8 cellular contexts compared by ENCODE assay signal in genomic region chr7:30135271-30135550, GRCh38. TPM values are rescaled to one million over a fixed set of nuclear protein-coding genes. Genes with fewer than 3 reads are reported as not detected.
A peak's percentile ranks its signal among the peaks of the same experiment; 100 is the strongest.
DNase-seq lines count a peak whose midpoint lies in the region; ATAC-seq, FAIRE-seq and TF ChIP-seq lines count a peak whose summit lies in the region.

No MANE protein-coding gene starts in this region.

- H3K9ac ChIP-seq in HUES48 (ENCODE audit: low read depth, low read length) (peak overlapping the region; percentile 18; the same call in 1 of the 2 replicates), neural cell (ENCODE audit: low read length) (peak overlapping the region; percentile 93)

- TF ChIP-seq POLR2A in GM12892 (IDR thresholded peaks at IDR 0.05; ENCODE audit: low read depth, low read length), result no peak

- H3K9me2 ChIP-seq in neural cell (ENCODE audit: insufficient read depth, low read length), result no peaks in the 10 kb centered on the region

- H3K4me3 ChIP-seq in GM06990 (replicated peaks; ENCODE audit: low read depth, low read length) (peak overlapping the region; percentile 81), HUES48 (ENCODE audit: low read depth, low read length) (peak overlapping the region; percentile 85), neural cell (ENCODE audit: low read length) (peak overlapping the region; percentile 99)

- DNase-seq in GM06990 (ENCODE audit: extremely low read depth, insufficient read length) (no peak), GM12892 (ENCODE audit: insufficient read length) (no peak), NCI-H2029 treated with DMSO at 0.1 percent for 48 hours (lab: John Stamatoyannopoulos, UW) (no peak), left lobe of liver (ENCODE audit: low spot score) (no peak), dermis blood vessel endothelial cell (no peak)

- no peak overlapping the region for H2AFZ ChIP-seq in neural cell (ENCODE audit: low read depth, low read length)

- H3F3A ChIP-seq in neural cell (ENCODE audit: insufficient read depth, low read length, poor library complexity, severe bottlenecking), result no peaks in the 10 kb centered on the region

- peaks cover 24% of the 10 kb centered on the region for H3K79me2 ChIP-seq in neural cell (replicated peaks; ENCODE audit: insufficient read depth, low read length)

- H3K9me3 ChIP-seq in HUES48 (ENCODE audit: control insufficient read depth, insufficient read depth, low read length) (no peaks in the 10 kb centered on the region), neural cell (ENCODE audit: low read length) (no peaks in the 10 kb centered on the region)

- TF ChIP-seq EP300 in neural cell (conservative IDR thresholded peaks at IDR 0.05; ENCODE audit: poor library complexity, severe bottlenecking), result no peak

- ATAC-seq in left lobe of liver, result no peak

- H3K4me1 ChIP-seq in HUES48 (ENCODE audit: control insufficient read depth, insufficient read depth, low read length), result peaks cover 8% of the 10 kb centered on the region; the same call in 1 of the 2 replicates

- H3K27me3 ChIP-seq in GM06990 (replicated peaks; ENCODE audit: control insufficient read depth, insufficient read depth, low read length) (peaks cover 1% of the 10 kb centered on the region; the same call in 1 of the 2 replicates), HUES48 (ENCODE audit: control insufficient read depth, insufficient read depth, low read length) (peaks cover 28% of the 10 kb centered on the region), neural cell (ENCODE audit: insufficient read depth, low read depth, low read length) (no peaks in the 10 kb centered on the region)

- TF ChIP-seq CTCF in GM06990 (IDR thresholded peaks at IDR 0.05; ENCODE audit: insufficient read depth, low read length, poor library complexity, severe bottlenecking) (no peak), neural cell (IDR thresholded peaks at IDR 0.05; ENCODE audit: poor library complexity, severe bottlenecking) (no peak)

- no peaks in the 10 kb centered on the region for H4K20me1 ChIP-seq in neural cell (ENCODE audit: insufficient read depth)

- peak overlapping the region; percentile 8 for H3K27ac ChIP-seq in HUES48 (ENCODE audit: low read depth, low read length)
- H3K27ac ChIP-seq in cingulate gyrus (ENCODE audit: low read depth, low read length), result peak overlapping the region; percentile 92
- peak overlapping the region; percentile 78 for H3K27ac ChIP-seq in neural cell (ENCODE audit: low read length)

- no peak overlapping the region for H3K4me2 ChIP-seq in neural cell (ENCODE audit: low read length)

- no peak for FAIRE-seq in GM12892 (lab: Jason Lieb, UNC)

- H3K36me3 ChIP-seq in GM06990 (ENCODE audit: control insufficient read depth, insufficient read depth, low read length) (no peaks in the 10 kb centered on the region), HUES48 (ENCODE audit: control insufficient read depth, insufficient read depth, low read length) (no peaks in the 10 kb centered on the region), neural cell (ENCODE audit: insufficient read depth, low read length) (no peaks in the 10 kb centered on the region)

- TF ChIP-seq RAD21 in neural cell (conservative IDR thresholded peaks at IDR 0.05), result no peak

TF ChIP-seq in neural cell, 6 proteins besides CTCF, POLR2A, EP300 and RAD21:
- TF ChIP-seq, protein P1, sequence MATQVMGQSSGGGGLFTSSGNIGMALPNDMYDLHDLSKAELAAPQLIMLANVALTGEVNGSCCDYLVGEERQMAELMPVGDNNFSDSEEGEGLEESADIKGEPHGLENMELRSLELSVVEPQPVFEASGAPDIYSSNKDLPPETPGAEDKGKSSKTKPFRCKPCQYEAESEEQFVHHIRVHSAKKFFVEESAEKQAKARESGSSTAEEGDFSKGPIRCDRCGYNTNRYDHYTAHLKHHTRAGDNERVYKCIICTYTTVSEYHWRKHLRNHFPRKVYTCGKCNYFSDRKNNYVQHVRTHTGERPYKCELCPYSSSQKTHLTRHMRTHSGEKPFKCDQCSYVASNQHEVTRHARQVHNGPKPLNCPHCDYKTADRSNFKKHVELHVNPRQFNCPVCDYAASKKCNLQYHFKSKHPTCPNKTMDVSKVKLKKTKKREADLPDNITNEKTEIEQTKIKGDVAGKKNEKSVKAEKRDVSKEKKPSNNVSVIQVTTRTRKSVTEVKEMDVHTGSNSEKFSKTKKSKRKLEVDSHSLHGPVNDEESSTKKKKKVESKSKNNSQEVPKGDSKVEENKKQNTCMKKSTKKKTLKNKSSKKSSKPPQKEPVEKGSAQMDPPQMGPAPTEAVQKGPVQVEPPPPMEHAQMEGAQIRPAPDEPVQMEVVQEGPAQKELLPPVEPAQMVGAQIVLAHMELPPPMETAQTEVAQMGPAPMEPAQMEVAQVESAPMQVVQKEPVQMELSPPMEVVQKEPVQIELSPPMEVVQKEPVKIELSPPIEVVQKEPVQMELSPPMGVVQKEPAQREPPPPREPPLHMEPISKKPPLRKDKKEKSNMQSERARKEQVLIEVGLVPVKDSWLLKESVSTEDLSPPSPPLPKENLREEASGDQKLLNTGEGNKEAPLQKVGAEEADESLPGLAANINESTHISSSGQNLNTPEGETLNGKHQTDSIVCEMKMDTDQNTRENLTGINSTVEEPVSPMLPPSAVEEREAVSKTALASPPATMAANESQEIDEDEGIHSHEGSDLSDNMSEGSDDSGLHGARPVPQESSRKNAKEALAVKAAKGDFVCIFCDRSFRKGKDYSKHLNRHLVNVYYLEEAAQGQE (IDR thresholded peaks at IDR 0.05; ENCODE audit: borderline replicate concordance), result no peak
- TF ChIP-seq MXI1 (conservative IDR thresholded peaks at IDR 0.05; ENCODE audit: poor library complexity, severe bottlenecking) (no peak), EZH2 (IDR thresholded peaks at IDR 0.05; ENCODE audit: borderline replicate concordance, insufficient read depth, low read length, poor library complexity, severe bottlenecking) (no peak), TAF1 (IDR thresholded peaks at IDR 0.05; ENCODE audit: low read depth) (no peak), POLR2AphosphoS5 (IDR thresholded peaks at IDR 0.05) (no peak), SMC3 (conservative IDR thresholded peaks at IDR 0.05; ENCODE audit: poor library complexity) (no peak)

RNA-seq across cellular contexts. Expression of gene MTURN, which starts 0.4 kb away (rescaled TPM):
- polyA plus RNA-seq in neural cell, result 70.3 and 75.5 TPM in 2 replicates
- polyA minus RNA-seq in neural cell, result 211 and 242 TPM in 2 replicates
- polyA plus RNA-seq in GM12892 (2012; ENCODE audit: missing spikeins), result 1.4 TPM
- total RNA-seq in left lobe of liver (2.8 TPM), dermis blood vessel endothelial cell (11.4 and 13.9 TPM in 2 replicates)

Comparison
In these comparisons a context has a peak if more than half of its experiments do, and no peak if none do; other contexts are left out.
1. H3K27ac ChIP-seq: peak in every context shown above with its lines; median percentile 92 in cingulate gyrus; 78 in neural cell; 8 in HUES48.